ENCODE assay signal across 27 cellular contexts in the genomic region with DNA sequence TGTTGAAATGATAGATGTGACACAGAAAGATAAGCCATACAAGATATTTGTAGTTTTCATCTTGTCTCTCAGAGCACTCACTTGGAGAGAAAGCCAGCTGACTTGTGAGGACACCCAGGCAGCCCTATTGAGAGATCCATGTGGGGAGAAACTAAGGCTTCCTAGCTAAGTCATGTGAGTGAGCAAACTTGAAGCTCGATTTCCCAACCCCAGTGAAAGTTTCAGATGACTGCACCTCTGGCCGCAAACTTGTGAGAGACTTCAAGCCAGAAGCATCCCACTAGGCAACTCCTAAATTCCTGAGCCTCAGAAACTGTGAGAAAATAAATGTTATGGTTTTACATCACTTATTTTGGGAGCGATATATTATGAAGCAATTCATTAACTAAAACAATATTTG.
DNase-seq lines count a peak whose midpoint lies in the region; ATAC-seq and TF ChIP-seq lines count a peak whose summit lies in the region.
"Had no signal": no experiment of that assay in that cellular context is flagged by ENCODE, and none has a peak within 500 bp of the region (broad histone marks: within the 10 kb centered on the region; RNA-seq: fewer than 3 reads in every experiment).

No MANE protein-coding gene starts in this region.

- TF ChIP-seq CTCF in left ventricle myocardium inferior (IDR thresholded peaks at IDR 0.05; ENCODE audit: borderline replicate concordance) (no peak), fibroblast of the aortic adventitia (IDR thresholded peaks at IDR 0.05; ENCODE audit: insufficient read depth, low read length) (no peak), omental fat pad (IDR thresholded peaks at IDR 0.05) (no peak)

- no peak overlapping the region for H3K27ac ChIP-seq in right cardiac atrium (ENCODE audit: low read length)
- no peak overlapping the region for H3K27ac ChIP-seq in left ventricle myocardium inferior (replicated peaks)
- H3K27ac ChIP-seq: adrenal gland, BLaER1, breast epithelium, parathyroid adenoma, SJSA1, stomach, tibial nerve had no signal

- H3K9me3 ChIP-seq in right cardiac atrium (ENCODE audit: control insufficient read depth, low read length) (no peaks in the 10 kb centered on the region), left ventricle myocardium inferior (replicated peaks) (no peaks in the 10 kb centered on the region)
- H3K9me3 ChIP-seq: adrenal gland, BLaER1, breast epithelium, Caco-2, mucosa of descending colon, SJSA1, stomach, tibial nerve had no signal

- intact Hi-C loops in right cardiac atrium (cut with DNase I) (no loop called here), left ventricle myocardium inferior (cut with micrococcal nuclease) (no loop called here)

- H3K4me1 ChIP-seq in right cardiac atrium (ENCODE audit: control insufficient read depth, insufficient read depth, low read length) (no peaks in the 10 kb centered on the region), left ventricle myocardium inferior (no peaks in the 10 kb centered on the region)
- H3K4me1 ChIP-seq: adrenal gland, BLaER1, breast epithelium, Caco-2, parathyroid adenoma, SJSA1, stomach had no signal

- no peaks in the 10 kb centered on the region for H3K27me3 ChIP-seq in right cardiac atrium (ENCODE audit: control insufficient read depth, insufficient read depth)
- H3K27me3 ChIP-seq in left ventricle myocardium inferior (ENCODE audit: low read depth): no peaks in the 10 kb centered on the region
- H3K27me3 ChIP-seq: adrenal gland, BLaER1, breast epithelium, SJSA1, stomach, tibial nerve had no signal

- 72% methylated on average over 3 of the region's 3 CpGs for WGBS in right cardiac atrium

- H3K36me3 ChIP-seq in left ventricle myocardium inferior: no peaks in the 10 kb centered on the region
- H3K36me3 ChIP-seq: adrenal gland, BLaER1, breast epithelium, SJSA1, stomach, tibial nerve had no signal

- DNase-seq in right cardiac atrium (no peak), left ventricle myocardium inferior (no peak), fibroblast of the aortic adventitia (ENCODE audit: low read depth) (peak; percentile 68), omental fat pad (ENCODE audit: low spot score) (no peak), cerebellar cortex (ENCODE audit: low spot score) (no peak)
- no peak for DNase-seq in activated CD4-positive, CD25-positive, alpha-beta regulatory T cell (lab: John Stamatoyannopoulos, UW)
- DNase-seq: activated CD4-positive, alpha-beta T cell treated with anti-CD3 and anti-CD28 coated beads for 1 hour; activated CD8-positive, alpha-beta T cell treated with anti-CD3 and anti-CD28 coated beads, Interleukin-2, amount 10 ng/mL, durations not matched to agents 7 days and 5 days; activated gamma-delta T cell treated with Interleukin-2 at 50 U/mL for 16 hours; activated T-cell treated with anti-CD3 and anti-CD28 coated beads for 4 hours; adrenal gland; Caco-2; cortex of kidney; DND-41; H9; mucosa of descending colon; NCI-H1436 treated with DMSO at 0.1 percent for 48 hours; NCI-H446 treated with DMSO at 0.1 percent for 48 hours; nephron progenitor cell; stomach had no signal

- peak; percentile 26 to 36 for ATAC-seq in right cardiac atrium
- peak; percentile 83 for ATAC-seq in omental fat pad (ENCODE audit: low FRiP score)
- no peak for ATAC-seq in HG03432 (IDR thresholded peaks at IDR 0.05; ENCODE audit: unreplicated experiment)
- ATAC-seq in GM21737 (IDR thresholded peaks at IDR 0.05; ENCODE audit: unreplicated experiment): no peak
- ATAC-seq: activated CD8-positive, alpha-beta T cell treated with anti-CD3 and anti-CD28 coated beads, Interleukin-2, amount 10 ng/mL, durations not matched to agents 7 days and 5 days; mucosa of descending colon had no signal

- H3K4me3 ChIP-seq in right cardiac atrium (ENCODE audit: low read length) (no peak overlapping the region), left ventricle myocardium inferior (no peak overlapping the region), fibroblast of the aortic adventitia (ENCODE audit: low read depth, low read length) (no peak overlapping the region)
- H3K4me3 ChIP-seq: adrenal gland, BLaER1, breast epithelium, mucosa of descending colon, SJSA1, stomach, tibial nerve had no signal

Comparison
In these comparisons a context has a peak if more than half of its experiments do, and no peak if none do; other contexts are left out.
1. ATAC-seq: peak in right cardiac atrium (2 of 2) and omental fat pad (single experiment); none in HG03432 (single experiment) and GM21737 (single experiment).